In genomic region chr17:40121191-40121885, GRCh38 we compare ENCODE assay signal across 8 cellular contexts. TPM values are rescaled to one million over a fixed set of nuclear protein-coding genes. Genes with fewer than 3 reads are reported as not detected.
A peak's percentile ranks its signal among the peaks of the same experiment; 100 is the strongest.
DNase-seq lines count a peak whose midpoint lies in the region; ATAC-seq and TF ChIP-seq lines count a peak whose summit lies in the region.

No MANE protein-coding gene starts in this region.

- peaks cover 11% of the 10 kb centered on the region for H3K4me1 ChIP-seq in effector memory CD4-positive, alpha-beta T cell (ENCODE audit: control insufficient read depth, insufficient read depth, low read length, poor library complexity, severe bottlenecking)
- H3K4me1 ChIP-seq in testis: peaks cover 18% of the 10 kb centered on the region

- no peak for TF ChIP-seq POLR2A in testis (IDR thresholded peaks at IDR 0.05)

- H3K27me3 ChIP-seq in effector memory CD4-positive, alpha-beta T cell (replicated peaks; ENCODE audit: control insufficient read depth, insufficient read depth, low read length, poor library complexity, severe bottlenecking): no peaks in the 10 kb centered on the region
- H3K27me3 ChIP-seq in testis: no peaks in the 10 kb centered on the region

- H3K27ac Mint-ChIP-seq in T-helper 1 cell treated with Interleukin-12 subunit alpha and Interleukin-12 subunit beta and Interleukin-4 antibody, amounts not matched to agents 30 μg/mL and 1 μg/mL, for 36 hours: peak overlapping the region; percentile 65
- H3K27ac Mint-ChIP-seq in memory B cell: peak overlapping the region; percentile 9

- H3K4me1 Mint-ChIP-seq in T-helper 1 cell treated with Interleukin-12 subunit alpha and Interleukin-12 subunit beta and Interleukin-4 antibody, amounts not matched to agents 30 μg/mL and 1 μg/mL, for 36 hours (ENCODE audit: low read depth): peaks cover 34% of the 10 kb centered on the region
- H3K4me1 Mint-ChIP-seq in memory B cell: peaks cover 21% of the 10 kb centered on the region

- H3K4me3 ChIP-seq in effector memory CD4-positive, alpha-beta T cell (ENCODE audit: insufficient read depth, low read depth, low read length, poor library complexity, severe bottlenecking): peak overlapping the region; percentile 92
- peak overlapping the region; percentile 94 to 98 for H3K4me3 ChIP-seq in testis

- WGBS in testis, 2 donors: 1% methylated on average over 32 to 51 of the region's 51 CpGs

- no peaks in the 10 kb centered on the region for H3K9me3 ChIP-seq in effector memory CD4-positive, alpha-beta T cell (ENCODE audit: control insufficient read depth, low read length)
- no peaks in the 10 kb centered on the region for H3K9me3 ChIP-seq in testis

- peaks cover 7% of the 10 kb centered on the region for H3K36me3 ChIP-seq in effector memory CD4-positive, alpha-beta T cell (ENCODE audit: control insufficient read depth, insufficient read depth, low read length)
- H3K36me3 ChIP-seq in testis (ENCODE audit: low read depth, missing control alignments): no peaks in the 10 kb centered on the region

- intact Hi-C loops in testis (cut with DNase I; ENCODE audit: low total_unique reads): no loop called here

- no peaks in the 10 kb centered on the region for H3K9me3 Mint-ChIP-seq in T-helper 1 cell treated with Interleukin-12 subunit alpha and Interleukin-12 subunit beta and Interleukin-4 antibody, amounts not matched to agents 30 μg/mL and 1 μg/mL, for 36 hours
- no peaks in the 10 kb centered on the region for H3K9me3 Mint-ChIP-seq in memory B cell

- peaks cover 13% of the 10 kb centered on the region for H3K36me3 Mint-ChIP-seq in T-helper 1 cell treated with Interleukin-12 subunit alpha and Interleukin-12 subunit beta and Interleukin-4 antibody, amounts not matched to agents 30 μg/mL and 1 μg/mL, for 36 hours (ENCODE audit: low read depth)
- peaks cover 6% of the 10 kb centered on the region for H3K36me3 Mint-ChIP-seq in memory B cell

- no peak for TF ChIP-seq CTCF in testis (IDR thresholded peaks at IDR 0.05)

- H3K4me3 Mint-ChIP-seq in T-helper 1 cell treated with Interleukin-12 subunit alpha and Interleukin-12 subunit beta and Interleukin-4 antibody, amounts not matched to agents 30 μg/mL and 1 μg/mL, for 36 hours: peak overlapping the region; percentile 80
- H3K4me3 Mint-ChIP-seq in memory B cell: peak overlapping the region; percentile 95

- peak overlapping the region; percentile 80 for H3K27ac ChIP-seq in effector memory CD4-positive, alpha-beta T cell (ENCODE audit: insufficient read depth, low read length, poor library complexity, severe bottlenecking)
- H3K27ac ChIP-seq in testis: peak overlapping the region; percentile 97 to 99

- H3K27me3 Mint-ChIP-seq in T-helper 1 cell treated with Interleukin-12 subunit alpha and Interleukin-12 subunit beta and Interleukin-4 antibody, amounts not matched to agents 30 μg/mL and 1 μg/mL, for 36 hours (ENCODE audit: low read depth): no peaks in the 10 kb centered on the region
- H3K27me3 Mint-ChIP-seq in memory B cell: no peaks in the 10 kb centered on the region

- ATAC-seq in HG03432 (IDR thresholded peaks at IDR 0.05; ENCODE audit: unreplicated experiment): peak; percentile 10
- ATAC-seq in memory B cell (ENCODE audit: low read depth): peak; percentile 9

- DNase-seq in NCI-H1417 (lab: John Stamatoyannopoulos, UW): peak; percentile 34 to 83 (median 79)
- DNase-seq in NCI-H1417 treated with DMSO at 0.1 percent for 48 hours (lab: John Stamatoyannopoulos, UW): no peak
- no peak for DNase-seq in effector memory CD4-positive, alpha-beta T cell
- DNase-seq in memory B cell (ENCODE audit: low spot score in 2 of 2): no peak
- peak; percentile 65 for DNase-seq in testis
- no peak for DNase-seq in kidney glomerular epithelial cell (lab: John Stamatoyannopoulos, UW)

RNA-seq across cellular contexts. Expression of gene MSL1, which starts 0.4 kb away (rescaled TPM):
- 100 to 1,000 TPM; 129 to 161 TPM for total RNA-seq in testis
- polyA plus RNA-seq in testis (ENCODE audit: insufficient read depth, low read depth, low replicate concordance): 157 TPM

RNA-seq across cellular contexts. Expression of gene CASC3, which starts 19.0 kb away (rescaled TPM):
- total RNA-seq in testis: 100 to 1,000 TPM; 123 to 132 TPM
- polyA plus RNA-seq in testis (ENCODE audit: insufficient read depth, low read depth, low replicate concordance): 143 TPM

RNA-seq across cellular contexts. Expression of gene NR1D1, which starts 20.9 kb away (rescaled TPM):
- 10 to 100 TPM; 14.4 to 23.6 TPM for total RNA-seq in testis
- polyA plus RNA-seq in testis (ENCODE audit: insufficient read depth, low read depth, low replicate concordance): 9.8 TPM

RNA-seq across cellular contexts. Expression of gene RAPGEFL1, which starts 55.9 kb away (rescaled TPM):
- total RNA-seq in testis: 10 to 100 TPM; 22.3 to 23.9 TPM
- 13.6 TPM for polyA plus RNA-seq in testis (ENCODE audit: insufficient read depth, low read depth, low replicate concordance)

RNA-seq across cellular contexts. Expression of gene THRA, which starts 58.6 kb away (rescaled TPM):
- total RNA-seq in testis: 10 to 100 TPM; 44.9 to 51.7 TPM
- polyA plus RNA-seq in testis (ENCODE audit: insufficient read depth, low read depth, low replicate concordance): 41.2 TPM

Comparison
In these comparisons a context has a peak if more than half of its experiments do, and no peak if none do; other contexts are left out.
1. DNase-seq: peak in NCI-H1417 (3 of 3) and testis (single experiment); none in NCI-H1417 treated with DMSO at 0.1 percent for 48 hours (single experiment), effector memory CD4-positive, alpha-beta T cell (0 of 3), memory B cell (0 of 2) and kidney glomerular epithelial cell (single experiment).